ENCODE assay signal across 25 cellular contexts in genomic region chr16:84804326-84804725, GRCh38.
"Had no signal": no experiment of that assay in that cellular context is flagged by ENCODE, and none has a peak within 500 bp of the region (broad histone marks: within the 10 kb centered on the region; RNA-seq: fewer than 3 reads in every experiment).

No MANE protein-coding gene starts in this region.

- H3K27ac ChIP-seq: left ventricle myocardium inferior, neural progenitor cell, ovary, right atrium auricular region, right lobe of liver, skin epidermis, tibial nerve, upper lobe of left lung, vagina had no signal

- H3K36me3 ChIP-seq: left ventricle myocardium inferior, neural progenitor cell, ovary, right atrium auricular region, right lobe of liver, tibial nerve, upper lobe of left lung, vagina had no signal

- H3K4me2 ChIP-seq: neural progenitor cell had no signal

- H3K27me3 Mint-ChIP-seq: progenitor cell of endocrine pancreas had no signal

- H3K4me1 ChIP-seq: neural progenitor cell, right atrium auricular region, right lobe of liver, vagina had no signal

- H3K4me1 Mint-ChIP-seq: neural progenitor cell had no signal

- H3K9me3 ChIP-seq: left ventricle myocardium inferior, ovary, right atrium auricular region, right lobe of liver, tibial nerve, upper lobe of left lung, vagina had no signal

- H3K4me3 ChIP-seq: left ventricle myocardium inferior, lung, neural progenitor cell, ovary, right atrium auricular region, right lobe of liver, skin epidermis, tibial nerve, upper lobe of left lung, vagina had no signal

- H3K4me3 Mint-ChIP-seq: immature natural killer cell; naive B cell; natural killer cell; nephron progenitor cell; neural progenitor cell; stimulated activated memory B cell treated with anti-CD40 and anti-IgM and Interleukin-4, amounts not matched to agents 10 μg/mL and 1 μg/mL and 100 μg/mL, for 72 hours; stimulated activated naive CD8-positive, alpha-beta T cell treated with anti-CD3 and anti-CD28 coated beads, Interleukin-15, amount 100 ng/mL, for 72 hours had no signal

- H3K36me3 Mint-ChIP-seq: immature natural killer cell; natural killer cell; neural progenitor cell; stimulated activated memory B cell treated with anti-CD40 and anti-IgM and Interleukin-4, amounts not matched to agents 10 μg/mL and 1 μg/mL and 100 μg/mL, for 72 hours had no signal

- H2AFZ ChIP-seq: neural progenitor cell had no signal

- H3K9ac ChIP-seq: neural progenitor cell had no signal

- H3K27ac Mint-ChIP-seq: immature natural killer cell; naive B cell; natural killer cell; nephron progenitor cell; neural progenitor cell; progenitor cell of endocrine pancreas; stimulated activated memory B cell treated with anti-CD40 and anti-IgM and Interleukin-4, amounts not matched to agents 10 μg/mL and 1 μg/mL and 100 μg/mL, for 72 hours had no signal

- H3K9me3 Mint-ChIP-seq: natural killer cell had no signal

- H3K27me3 ChIP-seq: neural progenitor cell, ovary, right atrium auricular region, right lobe of liver, tibial nerve, upper lobe of left lung, vagina had no signal

- DNase-seq: hypothalamus; immature natural killer cell; kidney; left ventricle myocardium inferior; naive B cell; natural killer cell; nephron progenitor cell; ovary; stimulated activated CD4-positive, alpha-beta T cell treated with anti-CD3 and anti-CD28 coated beads, Interleukin-1b, Interleukin-23, amount 100 ng/mL, for 48 hours; stimulated activated CD4-positive, alpha-beta T cell treated with anti-CD3 and anti-CD28 coated beads, Interleukin-2, amount 100 ng/mL, for 48 hours; stimulated activated CD4-positive, alpha-beta T cell treated with anti-CD3 and anti-CD28 coated beads, Interleukin-4, amount 100 ng/mL, for 4 hours; stimulated activated CD8-positive, alpha-beta memory T cell treated with anti-CD3 and anti-CD28 coated beads, Interleukin-4, amount 100 ng/mL, for 48 hours; stimulated activated naive CD4-positive, alpha-beta T cell treated with Interleukin-2 at 50 U/mL for 16 hours; stimulated activated naive CD8-positive, alpha-beta T cell treated with anti-CD3 and anti-CD28 coated beads, Interleukin-15, amount 100 ng/mL, for 72 hours; substantia nigra; upper lobe of left lung had no signal
